In genomic region chr2:37326866-37327634, GRCh38 we compare ENCODE assay signal across 16 cellular contexts. TPM values are rescaled to one million over a fixed set of nuclear protein-coding genes. Genes with fewer than 3 reads are reported as not detected.
DNase-seq lines count a peak whose midpoint lies in the region; FAIRE-seq and TF ChIP-seq lines count a peak whose summit lies in the region.
"Had no signal": no experiment of that assay in that cellular context is flagged by ENCODE, and none has a peak within 500 bp of the region (broad histone marks: within the 10 kb centered on the region; RNA-seq: fewer than 3 reads in every experiment).

No MANE protein-coding gene starts in this region.

- H3K9me3 ChIP-seq in Loucy (ENCODE audit: insufficient read depth, low read depth, low read length) (no peaks in the 10 kb centered on the region), astrocyte (ENCODE audit: insufficient read depth, low read depth, low read length) (no peaks in the 10 kb centered on the region), mesenchymal stem cell (ENCODE audit: control insufficient read depth, low read length) (no peaks in the 10 kb centered on the region), thyroid gland (no peaks in the 10 kb centered on the region)

- H3K14ac ChIP-seq in mesenchymal stem cell (ENCODE audit: low read length in 2 of 2) = no peak overlapping the region

- peaks cover 17% of the 10 kb centered on the region for H4K20me1 ChIP-seq in Loucy (ENCODE audit: insufficient read depth, low read length, poor library complexity, severe bottlenecking)
- H4K20me1 ChIP-seq in astrocyte (ENCODE audit: insufficient read depth, low read length) = peaks cover 7% of the 10 kb centered on the region

- peaks cover 21% of the 10 kb centered on the region for H3K4me1 ChIP-seq in Loucy (ENCODE audit: insufficient read depth, low read length, poor library complexity, severe bottlenecking)
- H3K4me1 ChIP-seq in astrocyte (ENCODE audit: insufficient read depth, low read length) = peaks cover 4% of the 10 kb centered on the region
- peaks cover 3% of the 10 kb centered on the region for H3K4me1 ChIP-seq in mesenchymal stem cell (ENCODE audit: control insufficient read depth, insufficient read depth, low read depth, low read length)
- peaks cover 0 to 13% of the 10 kb centered on the region in 2 donors for H3K4me1 ChIP-seq in thyroid gland

- peaks cover 8% of the 10 kb centered on the region for H3K27me3 Mint-ChIP-seq in astrocyte (ENCODE audit: low read depth, unreplicated experiment)

- H3K23ac ChIP-seq in mesenchymal stem cell (ENCODE audit: low read length in 2 of 2) = no peak overlapping the region

- peaks cover 15% of the 10 kb centered on the region for H3K4me1 Mint-ChIP-seq in astrocyte (ENCODE audit: low read depth, unreplicated experiment)

- H3K27ac Mint-ChIP-seq in astrocyte (ENCODE audit: unreplicated experiment) = no peak overlapping the region
- H3K27ac Mint-ChIP-seq: CD4-positive, CD25-positive, alpha-beta regulatory T cell had no signal

- 88% methylated on average over 6 of the region's 8 CpGs for WGBS in mesenchymal stem cell
- WGBS in thyroid gland, 2 donors = 76 to 84% methylated on average over 8 of the region's 8 CpGs

- no peaks in the 10 kb centered on the region for H3K9me3 Mint-ChIP-seq in astrocyte (ENCODE audit: unreplicated experiment)
- H3K9me3 Mint-ChIP-seq: naive thymus-derived CD4-positive, alpha-beta T cell had no signal

- no peak overlapping the region for H3K18ac ChIP-seq in mesenchymal stem cell (ENCODE audit: low read depth in 1 of 2, low read length in 2 of 2)

- H3K4ac ChIP-seq in mesenchymal stem cell (ENCODE audit: low read depth in 1 of 2, low read length in 2 of 2) = no peak overlapping the region

- no peaks in the 10 kb centered on the region; the same call in 1 of the 2 replicates for H3F3A ChIP-seq in Loucy (ENCODE audit: low read depth)

- H2BK12ac ChIP-seq in mesenchymal stem cell (ENCODE audit: low read length in 2 of 2) = no peak overlapping the region

- H3K27me3 ChIP-seq in Loucy (ENCODE audit: insufficient read depth, low read length, poor library complexity, severe bottlenecking) (no peaks in the 10 kb centered on the region), astrocyte (ENCODE audit: insufficient read depth, low read length) (no peaks in the 10 kb centered on the region), mesenchymal stem cell (ENCODE audit: control insufficient read depth in 1 of 2, insufficient read depth in 1 of 2, low read length in 2 of 2) (no peaks in the 10 kb centered on the region), thyroid gland (no peaks in the 10 kb centered on the region)

- TF ChIP-seq CTCF in Loucy (conservative IDR thresholded peaks at IDR 0.05; ENCODE audit: low read length) (no peak), astrocyte (IDR thresholded peaks at IDR 0.05; ENCODE audit: insufficient read depth, low read depth, low read length) (no peak), thyroid gland (IDR thresholded peaks at IDR 0.05) (no peak)

- no peaks in the 10 kb centered on the region for H3K9me2 ChIP-seq in Loucy (replicated peaks; ENCODE audit: low read depth, low read length)

- H2AK5ac ChIP-seq in mesenchymal stem cell (ENCODE audit: low read length, severe bottlenecking) = no peak overlapping the region

- DNase-seq in astrocyte (ENCODE audit: low read depth) (no peak), mesenchymal stem cell (no peak), thyroid gland (no peak), cerebellum (ENCODE audit: low spot score) (no peak), NCI-H1417 treated with DMSO at 0.1 percent for 48 hours (lab: John Stamatoyannopoulos, UW) (no peak), AG08395 (ENCODE audit: low spot score) (no peak), amygdala (lab: John Stamatoyannopoulos, UW) (no peak)
- DNase-seq: activated naive CD4-positive, alpha-beta T cell; CD4-positive, CD25-positive, alpha-beta regulatory T cell; central memory CD4-positive, alpha-beta T cell; Karpas-422; naive thymus-derived CD4-positive, alpha-beta T cell; NCI-H1694; NCI-H446 had no signal

- H3K27ac ChIP-seq in astrocyte (ENCODE audit: low read depth, low read length) = no peak overlapping the region
- no peak overlapping the region for H3K27ac ChIP-seq in mesenchymal stem cell (ENCODE audit: low read length, poor library complexity, severe bottlenecking)
- H3K27ac ChIP-seq in thyroid gland = peak overlapping the region; percentile 46 to 87 (median 85)

- no peaks in the 10 kb centered on the region for H3K36me3 ChIP-seq in Loucy (ENCODE audit: insufficient read depth, low read length)
- no peaks in the 10 kb centered on the region for H3K36me3 ChIP-seq in astrocyte (ENCODE audit: insufficient read depth, low read length)
- H3K36me3 ChIP-seq in mesenchymal stem cell (ENCODE audit: control insufficient read depth in 1 of 2, insufficient read depth in 2 of 2, low read depth in 1 of 2, low read length in 2 of 2) = no peaks in the 10 kb centered on the region
- H3K36me3 ChIP-seq in thyroid gland = no peaks in the 10 kb centered on the region

- H2BK5ac ChIP-seq in mesenchymal stem cell (ENCODE audit: low read depth, low read length, poor library complexity, severe bottlenecking) = no peak overlapping the region

- H3K4me2 ChIP-seq in Loucy (ENCODE audit: low read depth, low read length, poor library complexity, severe bottlenecking) = no peak overlapping the region
- H3K4me2 ChIP-seq in astrocyte (ENCODE audit: low read length) = peak overlapping the region; percentile 32
- H3K4me2 ChIP-seq in mesenchymal stem cell (ENCODE audit: low read length, poor library complexity, severe bottlenecking) = no peak overlapping the region

- no peak overlapping the region for H3K4me3 Mint-ChIP-seq in astrocyte (ENCODE audit: unreplicated experiment)

- no peak overlapping the region for H2BK15ac ChIP-seq in mesenchymal stem cell (ENCODE audit: low read depth, poor library complexity, severe bottlenecking)

- H2BK120ac ChIP-seq in mesenchymal stem cell (ENCODE audit: low read depth, low read length) = no peak overlapping the region

- no peak for FAIRE-seq in astrocyte (lab: Jason Lieb, UNC)
- FAIRE-seq: small intestine had no signal

- no peaks in the 10 kb centered on the region for H3K79me1 ChIP-seq in mesenchymal stem cell (replicated peaks; ENCODE audit: low read length, poor library complexity, severe bottlenecking)

- H3K9ac ChIP-seq in Loucy (ENCODE audit: low read depth, low read length, poor library complexity, severe bottlenecking) (no peak overlapping the region), astrocyte (ENCODE audit: low read length) (no peak overlapping the region), mesenchymal stem cell (ENCODE audit: low read length) (peak overlapping the region; percentile 90)

- intact Hi-C loops in thyroid gland (cut with DNase I) = no loop called here

- no peak overlapping the region for H4K8ac ChIP-seq in mesenchymal stem cell (ENCODE audit: low read length)

- no peak overlapping the region for H4K91ac ChIP-seq in mesenchymal stem cell (ENCODE audit: low read length)

- H3K79me2 ChIP-seq in Loucy (ENCODE audit: insufficient read depth, low read length) (peaks cover 21% of the 10 kb centered on the region), astrocyte (ENCODE audit: insufficient read depth, low read length) (peaks cover 22% of the 10 kb centered on the region)

- no peaks in the 10 kb centered on the region for H3K36me3 Mint-ChIP-seq in astrocyte (ENCODE audit: low read depth, unreplicated experiment)
- H3K36me3 Mint-ChIP-seq: CD4-positive, CD25-positive, alpha-beta regulatory T cell had no signal

- no peak for TF ChIP-seq POLR2A in thyroid gland (IDR thresholded peaks at IDR 0.05)

- H3K4me3 ChIP-seq in Loucy (ENCODE audit: low read length, poor library complexity, severe bottlenecking) (no peak overlapping the region), astrocyte (ENCODE audit: insufficient read depth, low read depth, low read length) (no peak overlapping the region), mesenchymal stem cell (ENCODE audit: insufficient read depth in 1 of 2, low read depth in 1 of 2, low read length in 2 of 2) (peak overlapping the region in 1 of 2 experiments; percentile 93), thyroid gland (replicated peaks in 1 of 3) (no peak overlapping the region)

- H2AFZ ChIP-seq in Loucy (ENCODE audit: low read length) = 0 out of 2 replicates have a peak overlapping the region, but pooled peaks have one; percentile 34
- peak overlapping the region; percentile 5 for H2AFZ ChIP-seq in astrocyte (ENCODE audit: low read depth, low read length)
- H2AFZ ChIP-seq in mesenchymal stem cell (ENCODE audit: low read depth, low read length) = no peak overlapping the region

RNA-seq across cellular contexts. Expression of gene PRKD3, which starts 2.4 kb away (rescaled TPM):
- total RNA-seq in astrocyte = 40.0 and 42.5 TPM in 2 replicates
- 15.0 TPM for polyA plus RNA-seq in mesenchymal stem cell (2013, experiment 1 of 2)
- polyA plus RNA-seq in mesenchymal stem cell (2013, experiment 2 of 2) = 15.8 TPM
- 10 to 100 TPM; 31.3 to 45.2 (median 42.2) TPM for total RNA-seq in thyroid gland
- 51.0 TPM for total RNA-seq in cerebellum

RNA-seq across cellular contexts. Expression of gene QPCT, which starts 17.4 kb away (rescaled TPM):
- total RNA-seq in astrocyte (23.1 and 25.2 TPM in 2 replicates), thyroid gland (1 to 10 TPM; 1.0 to 6.0 (median 4.3) TPM), cerebellum (16.5 TPM)
- 9.6 TPM for polyA plus RNA-seq in mesenchymal stem cell (2013, experiment 1 of 2)
- 10.1 TPM for polyA plus RNA-seq in mesenchymal stem cell (2013, experiment 2 of 2)
- total RNA-seq: CD4-positive, CD25-positive, alpha-beta regulatory T cell had no signal

Comparison
In these comparisons a context has a peak if more than half of its experiments do, and no peak if none do; other contexts are left out.
1. H3K27ac ChIP-seq: peak in thyroid gland (3 of 3); none in astrocyte (single experiment) and mesenchymal stem cell (single experiment).